Comparison of ENCODE assay signal across 24 cellular contexts in the genomic region with DNA sequence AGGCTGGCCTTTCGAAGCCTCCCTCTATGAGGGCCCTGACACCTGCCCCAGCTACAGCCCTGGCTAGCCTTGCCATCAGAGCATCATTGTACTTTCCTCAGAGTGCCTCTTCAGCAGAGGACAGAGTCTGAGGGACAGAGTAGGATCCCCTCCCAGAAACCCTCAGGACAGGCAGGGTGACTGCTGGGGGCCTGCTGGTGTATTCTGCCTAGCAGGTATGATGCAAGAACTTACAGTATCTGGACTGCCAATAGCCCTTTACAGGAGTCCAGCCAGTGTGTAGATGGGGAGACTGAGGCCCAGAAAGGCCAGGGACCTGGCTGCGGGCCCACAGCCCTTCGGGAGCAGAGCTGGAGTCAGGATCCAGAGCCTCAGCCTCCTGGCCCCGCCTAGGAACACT.
"Had no signal": no experiment of that assay in that cellular context is flagged by ENCODE, and none has a peak within 500 bp of the region (broad histone marks: within the 10 kb centered on the region; RNA-seq: fewer than 3 reads in every experiment).

No MANE protein-coding gene starts in this region.

- H3K27me3 ChIP-seq: body of pancreas, cardiac muscle cell, neutrophil, ovary, stomach, testis, vagina had no signal

- H3K9me3 Mint-ChIP-seq: activated naive CD8-positive, alpha-beta T cell treated with anti-CD3 and anti-CD28 coated beads, Interleukin-2, amount 50 U/mL, for 24 hours; activated T-cell treated with anti-CD3 and anti-CD28 coated beads, Interleukin-2, amount 50 U/mL, for 72 hours; dendritic cell treated with granulocyte-macrophage colony-stimulating factor and Interleukin-4, amounts not matched to agents 40 ng/mL and 50 ng/mL, for 4 days; natural killer cell; T-helper 1 cell treated with Interleukin-12 subunit alpha and Interleukin-12 subunit beta and Interleukin-4 antibody, amounts not matched to agents 30 μg/mL and 1 μg/mL, for 36 hours; type B pancreatic cell had no signal

- H3K4me1 Mint-ChIP-seq: activated naive CD8-positive, alpha-beta T cell treated with anti-CD3 and anti-CD28 coated beads, Interleukin-2, amount 50 U/mL, for 24 hours had no signal

- H3K27me3 Mint-ChIP-seq: activated naive CD8-positive, alpha-beta T cell treated with anti-CD3 and anti-CD28 coated beads, Interleukin-2, amount 50 U/mL, for 24 hours had no signal

- H3K27ac Mint-ChIP-seq: activated naive CD8-positive, alpha-beta T cell treated with anti-CD3 and anti-CD28 coated beads, Interleukin-2, amount 50 U/mL, for 24 hours; activated T-cell treated with anti-CD3 and anti-CD28 coated beads, Interleukin-2, amount 50 U/mL, for 72 hours; dendritic cell treated with granulocyte-macrophage colony-stimulating factor and Interleukin-4, amounts not matched to agents 40 ng/mL and 50 ng/mL, for 4 days; natural killer cell; T-helper 1 cell treated with Interleukin-12 subunit alpha and Interleukin-12 subunit beta and Interleukin-4 antibody, amounts not matched to agents 30 μg/mL and 1 μg/mL, for 36 hours; type B pancreatic cell had no signal

- H3K36me3 Mint-ChIP-seq: natural killer cell, type B pancreatic cell had no signal

- DNase-seq: activated CD4-positive, alpha-beta T cell treated with anti-CD3 and anti-CD28 coated beads, Interleukin-2, amount 50 U/mL, for 48 hours; activated CD4-positive, CD25-positive, alpha-beta regulatory T cell; activated gamma-delta T cell; activated naive CD4-positive, alpha-beta T cell treated with anti-CD3 and anti-CD28 coated beads, Interleukin-2, amount 50 U/mL, for 16 hours; activated naive CD8-positive, alpha-beta T cell treated with anti-CD3 and anti-CD28 coated beads, Interleukin-2, amount 50 U/mL, for 24 hours; activated T-cell treated with anti-CD3 and anti-CD28 coated beads, Interleukin-2, amount 50 U/mL, for 72 hours; body of pancreas; effector CD8-positive, alpha-beta T cell; foreskin melanocyte; left ventricle myocardium superior; midbrain; natural killer cell; ovary; stimulated activated CD4-positive, alpha-beta T cell treated with anti-CD3 and anti-CD28 coated beads, Interleukin-1b, Interleukin-23, amount 100 ng/mL, for 48 hours; stomach; T1000; testis had no signal

- H3K36me3 ChIP-seq: cardiac muscle cell, neutrophil, ovary, stomach, vagina had no signal

- H3K9me3 ChIP-seq: body of pancreas, neutrophil, ovary, stomach, testis, vagina had no signal

- H3K4me3 Mint-ChIP-seq: activated naive CD8-positive, alpha-beta T cell treated with anti-CD3 and anti-CD28 coated beads, Interleukin-2, amount 50 U/mL, for 24 hours; activated T-cell treated with anti-CD3 and anti-CD28 coated beads, Interleukin-2, amount 50 U/mL, for 72 hours; dendritic cell treated with granulocyte-macrophage colony-stimulating factor and Interleukin-4, amounts not matched to agents 40 ng/mL and 50 ng/mL, for 4 days; natural killer cell; T-helper 1 cell treated with Interleukin-12 subunit alpha and Interleukin-12 subunit beta and Interleukin-4 antibody, amounts not matched to agents 30 μg/mL and 1 μg/mL, for 36 hours; type B pancreatic cell had no signal

- ATAC-seq: activated naive CD8-positive, alpha-beta T cell treated with anti-CD3 and anti-CD28 coated beads, Interleukin-2, amount 50 U/mL, for 24 hours; body of pancreas; left ventricle myocardium superior; right cardiac atrium had no signal

- H3K4me3 ChIP-seq: body of pancreas, cardiac muscle cell, ovary, stomach, testis, vagina had no signal

- H3K27ac ChIP-seq: body of pancreas, cardiac muscle cell, neutrophil, ovary, stomach, testis, vagina had no signal
